ENCODE assay signal across 16 cellular contexts in the genomic region with DNA sequence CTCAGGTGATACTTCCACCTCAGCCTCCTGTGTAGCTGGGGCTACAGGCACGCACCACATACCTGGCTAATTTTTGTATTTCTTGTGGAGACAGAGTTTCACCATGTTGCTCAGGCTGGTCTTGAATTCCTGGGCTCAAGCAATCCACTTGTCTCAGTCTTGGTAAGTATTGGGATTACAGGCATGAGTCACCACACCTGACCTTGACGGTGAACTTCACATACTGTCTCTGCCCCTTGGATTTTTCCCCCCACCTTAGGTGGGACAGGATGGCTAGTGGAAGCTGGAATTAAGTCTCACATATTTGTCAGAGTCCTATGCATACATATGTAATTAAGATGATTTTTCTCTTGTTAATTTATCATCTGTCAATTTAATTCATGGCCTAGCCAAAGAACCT. TPM values are rescaled to one million over a fixed set of nuclear protein-coding genes. Genes with fewer than 3 reads are reported as not detected.
DNase-seq lines count a peak whose midpoint lies in the region; ATAC-seq, FAIRE-seq and TF ChIP-seq lines count a peak whose summit lies in the region.
"Had no signal": no experiment of that assay in that cellular context is flagged by ENCODE, and none has a peak within 500 bp of the region (broad histone marks: within the 10 kb centered on the region; RNA-seq: fewer than 3 reads in every experiment).

No MANE protein-coding gene starts in this region.

- 66% methylated on average over 2 of the region's 2 CpGs for WGBS in A549 (ENCODE audit: missing lambda C conversion rate)

- TF ChIP-seq POLR2A in A549 (IDR thresholded peaks at IDR 0.05; ENCODE audit: low read length) (no peak), uterus (IDR thresholded peaks at IDR 0.05) (no peak)

- H3K9me3 ChIP-seq in A549 (no peaks in the 10 kb centered on the region), PC-9 (ENCODE audit: insufficient read depth, low read depth) (no peaks in the 10 kb centered on the region), uterus (no peaks in the 10 kb centered on the region)
- H3K9me3 ChIP-seq: esophagus squamous epithelium had no signal

- no peak for ATAC-seq in A549
- peak; percentile 2 for ATAC-seq in GM18867 (IDR thresholded peaks at IDR 0.05; ENCODE audit: unreplicated experiment)

- no peaks in the 10 kb centered on the region for H3F3A ChIP-seq in PC-9 (ENCODE audit: insufficient read depth, low read depth)

- CTCF ChIA-PET in A549 (lab: Yijun Ruan, JAX) = interaction anchor here (1.0 kb wide), 1 partner anchor 32 kb away, joined by 3 read pairs; no protein-coding TSS in a partner anchor
- CTCF ChIA-PET in PC-9 (lab: Charles Lee) = no interaction called here

- no peak for TF ChIP-seq CTCF in A549 (IDR thresholded peaks at IDR 0.05)
- no peak for TF ChIP-seq CTCF in VCaP (conservative IDR thresholded peaks at IDR 0.05)
- no peak for TF ChIP-seq CTCF in fibroblast of pulmonary artery (IDR thresholded peaks at IDR 0.05; ENCODE audit: low read length, missing control alignments)
- no peak for TF ChIP-seq CTCF in PC-9 (conservative IDR thresholded peaks at IDR 0.05)
- no peak for TF ChIP-seq CTCF in uterus (IDR thresholded peaks at IDR 0.05)

- no peak for TF ChIP-seq EP300 in A549 (IDR thresholded peaks at IDR 0.05)

- H3K4me3 ChIP-seq in A549 = no peak overlapping the region
- H3K4me3 ChIP-seq in fibroblast of pulmonary artery (replicated peaks; ENCODE audit: low read depth, low read length) = no peak overlapping the region
- no peak overlapping the region for H3K4me3 ChIP-seq in PC-9
- no peak overlapping the region for H3K4me3 ChIP-seq in uterus
- H3K4me3 ChIP-seq: esophagus squamous epithelium, heart left ventricle had no signal

- no TSS peak for BruUV-seq in PC-9 (replicated peaks; lab: Mats Ljungman, UMichigan)

- peak overlapping the region; percentile 19; the same call in 1 of the 3 replicates for H3K4me2 ChIP-seq in A549
- no peak overlapping the region for H3K4me2 ChIP-seq in PC-9

- DNase-seq in A549 (ENCODE audit: low read depth in 1 of 2, low spot score in 1 of 2) (no peak), fibroblast of pulmonary artery (ENCODE audit: low read depth) (peak; percentile 43), PC-9 (no peak), uterus (no peak), GOT3 (lab: John Stamatoyannopoulos, UW) (no peak), midbrain (lab: John Stamatoyannopoulos, UW) (no peak)
- DNase-seq: activated CD8-positive, alpha-beta memory T cell treated with anti-CD3 and anti-CD28 coated beads for 24 hours; esophagus squamous epithelium; heart left ventricle; mesendoderm; right cardiac atrium; stimulated activated CD4-positive, alpha-beta T cell treated with anti-CD3 and anti-CD28 coated beads, Interleukin-2, amount 100 ng/mL, for 24 hours; WERI-Rb-1 had no signal

- no peak for FAIRE-seq in A549 (lab: Jason Lieb, UNC)
- FAIRE-seq: D721Med had no signal

- no peak overlapping the region for H2AFZ ChIP-seq in PC-9

- no peaks in the 10 kb centered on the region for H3K79me2 ChIP-seq in PC-9 (ENCODE audit: low read depth)

- H3K27ac ChIP-seq in A549 (no peak overlapping the region), VCaP (peak overlapping the region; percentile 93), PC-9 (no peak overlapping the region), uterus (no peak overlapping the region)
- H3K27ac ChIP-seq: esophagus squamous epithelium, heart left ventricle, WERI-Rb-1 had no signal

- no peaks in the 10 kb centered on the region for H4K20me1 ChIP-seq in PC-9 (ENCODE audit: insufficient read depth)

- H3K4me1 ChIP-seq in A549 = peaks cover 7% of the 10 kb centered on the region; the same call in 1 of the 3 replicates
- no peaks in the 10 kb centered on the region for H3K4me1 ChIP-seq in PC-9 (replicated peaks; ENCODE audit: insufficient read depth)
- H3K4me1 ChIP-seq in uterus = no peaks in the 10 kb centered on the region

- H3K27me3 ChIP-seq in PC-9 (ENCODE audit: insufficient read depth, low read depth) (no peaks in the 10 kb centered on the region), uterus (no peaks in the 10 kb centered on the region)
- H3K27me3 ChIP-seq: esophagus squamous epithelium, heart left ventricle had no signal

- intact Hi-C loops in PC-9 (cut with micrococcal nuclease; ENCODE audit: unreplicated experiment) = no loop called here
- intact Hi-C loops in uterus (cut with DNase I; ENCODE audit: low total_unique reads) = no loop called here

- POLR2A ChIA-PET in A549 (lab: Yijun Ruan, JAX) = no interaction called here
- POLR2A ChIA-PET in PC-9 (lab: Charles Lee; ENCODE audit: unreplicated experiment) = no interaction called here

- no peaks in the 10 kb centered on the region for H3K9me2 ChIP-seq in PC-9 (ENCODE audit: insufficient read depth)

- H3K36me3 ChIP-seq in PC-9 (ENCODE audit: low read depth) (no peaks in the 10 kb centered on the region), uterus (no peaks in the 10 kb centered on the region)
- H3K36me3 ChIP-seq: esophagus squamous epithelium, heart left ventricle, WERI-Rb-1 had no signal

- TF ChIP-seq RAD21 in A549 (conservative IDR thresholded peaks at IDR 0.05 in 1 of 2, IDR thresholded peaks at IDR 0.05 in 1 of 2) = no peak

TF ChIP-seq in A549, 52 proteins besides CTCF, POLR2A, EP300 and RAD21:
- TF ChIP-seq FOSL2 (IDR thresholded peaks at IDR 0.05) (no peak), FOSL2 (CRISPR knock-in tag; IDR thresholded peaks at IDR 0.05) (peak; percentile 35), TP53 (CRISPR knock-in tag; IDR thresholded peaks at IDR 0.05) (no peak)

RNA-seq across cellular contexts. Expression of a gene that starts 20.9 kb away (rescaled TPM):
- polyA plus RNA-seq in A549 (2011; rRNA removed) = 130 and 184 TPM in 2 replicates
- polyA plus RNA-seq in A549 (2012; cell fraction: cytosol; rRNA removed) = 22.4 and 34.2 TPM in 2 replicates
- 8.7 and 11.8 TPM in 2 replicates for polyA plus RNA-seq in A549 (2012; cell fraction: nucleus; rRNA removed)
- polyA plus RNA-seq in A549 (2017; fragmentation: RNase III; extraction: RNeasy Plus Mini Kit Qiagen cat#74134 plus additional on column Dnase treatment) = 43.1 to 56.7 TPM (median 50.5 TPM) in 3 replicates
- 20.9 and 23.0 TPM in 2 replicates for polyA minus RNA-seq in A549 (2011; rRNA and poly(A)+ RNA removed)
- total RNA-seq in PC-9 (2021) = 20.6 and 24.4 TPM in 2 replicates
- total RNA-seq in uterus = 10 to 100 TPM; 15.6 to 31.0 (median 19.2) TPM

RNA-seq across cellular contexts. Expression of a gene that starts 43.8 kb away (rescaled TPM):
- polyA plus RNA-seq in A549 (2011; rRNA removed) (2.2 and 3.3 TPM in 2 replicates), A549 (2017; fragmentation: RNase III; extraction: RNeasy Plus Mini Kit Qiagen cat#74134 plus additional on column Dnase treatment) (0.85 to 1.3 TPM (median 1.0 TPM) in 3 replicates)
- 0.75 and 0.96 TPM in 2 replicates for polyA plus RNA-seq in A549 (2012; cell fraction: cytosol; rRNA removed)
- polyA plus RNA-seq in A549 (2012; cell fraction: nucleus; rRNA removed) = 0.42 and 0.67 TPM in 2 replicates
- polyA minus RNA-seq in A549 (2011; rRNA and poly(A)+ RNA removed) = 2.0 and 5.7 TPM in 2 replicates
- total RNA-seq in PC-9 (2021) (14.0 and 15.3 TPM in 2 replicates), uterus (10 to 100 TPM in 2 of 4 donors, 1 to 10 TPM in 2; 1.8 to 30.7 (median 8.9) TPM)
